1 cellular context compared by ENCODE assay signal in genomic region chr3:185935465-185936263, GRCh38.
TF ChIP-seq lines count a peak whose summit lies in the region.

No MANE protein-coding gene starts in this region.

TF ChIP-seq in K562, 482 proteins besides CTCF, POLR2A, EP300 and RAD21 (continued from another document):
- TF ChIP-seq, protein P1, sequence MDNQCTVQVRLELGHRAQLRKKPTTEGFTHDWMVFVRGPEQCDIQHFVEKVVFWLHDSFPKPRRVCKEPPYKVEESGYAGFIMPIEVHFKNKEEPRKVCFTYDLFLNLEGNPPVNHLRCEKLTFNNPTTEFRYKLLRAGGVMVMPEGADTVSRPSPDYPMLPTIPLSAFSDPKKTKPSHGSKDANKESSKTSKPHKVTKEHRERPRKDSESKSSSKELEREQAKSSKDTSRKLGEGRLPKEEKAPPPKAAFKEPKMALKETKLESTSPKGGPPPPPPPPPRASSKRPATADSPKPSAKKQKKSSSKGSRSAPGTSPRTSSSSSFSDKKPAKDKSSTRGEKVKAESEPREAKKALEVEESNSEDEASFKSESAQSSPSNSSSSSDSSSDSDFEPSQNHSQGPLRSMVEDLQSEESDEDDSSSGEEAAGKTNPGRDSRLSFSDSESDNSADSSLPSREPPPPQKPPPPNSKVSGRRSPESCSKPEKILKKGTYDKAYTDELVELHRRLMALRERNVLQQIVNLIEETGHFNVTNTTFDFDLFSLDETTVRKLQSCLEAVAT (IDR thresholded peaks at IDR 0.05), result 0 out of 4 replicates have a peak, but pooled peaks of 1 of the 2 experiments have one; percentile 44
- TF ChIP-seq POLR2AphosphoS5 (IDR thresholded peaks at IDR 0.05; ENCODE audit: control insufficient read depth, insufficient read depth, low read depth, low read length) (peak; percentile 26; the same call in 1 of the 2 replicates), THRB (CRISPR knock-in tag; conservative IDR thresholded peaks at IDR 0.05) (no peak), HDAC1 (IDR thresholded peaks at IDR 0.05) (peak in 1 of 2 experiments; percentile 34; a peak in 1 of 4 replicates), U2AF1 (optimal IDR thresholded peaks at IDR 0.05; ENCODE audit: low read depth, low read length) (peak; percentile 13), ZFP91 (CRISPR knock-in tag; IDR thresholded peaks at IDR 0.05) (no peak), SRF (CRISPR knock-in tag; IDR thresholded peaks at IDR 0.05) (no peak), E2F5 (CRISPR knock-in tag; IDR thresholded peaks at IDR 0.05) (no peak), TSC22D4 (tag; IDR thresholded peaks at IDR 0.05) (no peak), HNRNPL (IDR thresholded peaks at IDR 0.05; ENCODE audit: low read depth, low read length) (peak; percentile 48; the same call in 1 of the 2 replicates), KAT7 (CRISPR knock-in tag; IDR thresholded peaks at IDR 0.05; ENCODE audit: borderline replicate concordance) (peak; percentile 54; the same call in 1 of the 2 replicates), THAP12 (CRISPR knock-in tag; IDR thresholded peaks at IDR 0.05) (no peak), ZNF785 (CRISPR knock-in tag; IDR thresholded peaks at IDR 0.05) (no peak), RBFOX2 (IDR thresholded peaks at IDR 0.05; ENCODE audit: low read depth, low read length) (peak; percentile 64), PRPF4 (IDR thresholded peaks at IDR 0.05; ENCODE audit: insufficient read depth, low read depth, low read length, poor library complexity, severe bottlenecking) (peak; percentile 39), ZNF75A (CRISPR knock-in tag; IDR thresholded peaks at IDR 0.05) (no peak), HDAC2 (IDR thresholded peaks at IDR 0.05) (no peak), HOXB6 (CRISPR knock-in tag; IDR thresholded peaks at IDR 0.05; ENCODE audit: borderline replicate concordance) (no peak), RBM22 (IDR thresholded peaks at IDR 0.05; ENCODE audit: low read depth, low read length, poor library complexity, severe bottlenecking) (peak; percentile 70), ZNF436 (CRISPR knock-in tag; IDR thresholded peaks at IDR 0.05) (no peak), CEBPG (CRISPR knock-in tag; IDR thresholded peaks at IDR 0.05) (no peak), CEBPG (tag; conservative IDR thresholded peaks at IDR 0.05 in 1 of 2, IDR thresholded peaks at IDR 0.05 in 1 of 2) (peak in 1 of 2 experiments; percentile 45; a peak in 2 of 4 replicates), SMAD1 (IDR thresholded peaks at IDR 0.05; ENCODE audit: low read depth, low read length, partially characterized antibody) (peak; percentile 36)
- TF ChIP-seq, protein P2, sequence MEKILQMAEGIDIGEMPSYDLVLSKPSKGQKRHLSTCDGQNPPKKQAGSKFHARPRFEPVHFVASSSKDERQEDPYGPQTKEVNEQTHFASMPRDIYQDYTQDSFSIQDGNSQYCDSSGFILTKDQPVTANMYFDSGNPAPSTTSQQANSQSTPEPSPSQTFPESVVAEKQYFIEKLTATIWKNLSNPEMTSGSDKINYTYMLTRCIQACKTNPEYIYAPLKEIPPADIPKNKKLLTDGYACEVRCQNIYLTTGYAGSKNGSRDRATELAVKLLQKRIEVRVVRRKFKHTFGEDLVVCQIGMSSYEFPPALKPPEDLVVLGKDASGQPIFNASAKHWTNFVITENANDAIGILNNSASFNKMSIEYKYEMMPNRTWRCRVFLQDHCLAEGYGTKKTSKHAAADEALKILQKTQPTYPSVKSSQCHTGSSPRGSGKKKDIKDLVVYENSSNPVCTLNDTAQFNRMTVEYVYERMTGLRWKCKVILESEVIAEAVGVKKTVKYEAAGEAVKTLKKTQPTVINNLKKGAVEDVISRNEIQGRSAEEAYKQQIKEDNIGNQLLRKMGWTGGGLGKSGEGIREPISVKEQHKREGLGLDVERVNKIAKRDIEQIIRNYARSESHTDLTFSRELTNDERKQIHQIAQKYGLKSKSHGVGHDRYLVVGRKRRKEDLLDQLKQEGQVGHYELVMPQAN (IDR thresholded peaks at IDR 0.05; ENCODE audit: borderline replicate concordance), result peak; percentile 20; the same call in 1 of the 2 replicates
TF ChIP-seq in K562: peak in this region for 19.
